ENCODE assay signal across 1 cellular context in genomic region chr3:38117748-38118420, GRCh38.
TF ChIP-seq lines count a peak whose summit lies in the region.

No MANE protein-coding gene starts in this region.

TF ChIP-seq in HepG2, 621 proteins besides CTCF, POLR2A, EP300 and RAD21 (continued from another document and continues in another):
- no peak for TF ChIP-seq PAXIP1 (CRISPR knock-in tag; conservative IDR thresholded peaks at IDR 0.05)
- TF ChIP-seq HNRNPLL (IDR thresholded peaks at IDR 0.05; ENCODE audit: low read depth, low read length, poor library complexity, severe bottlenecking), result no peak
- TF ChIP-seq ZNF720 (CRISPR knock-in tag; IDR thresholded peaks at IDR 0.05), result no peak
- TF ChIP-seq MYNN (CRISPR knock-in tag; IDR thresholded peaks at IDR 0.05; ENCODE audit: low read depth), result no peak
- TF ChIP-seq CENPBD1 (CRISPR knock-in tag; IDR thresholded peaks at IDR 0.05; ENCODE audit: borderline replicate concordance, low read depth), result no peak
- TF ChIP-seq, protein P1, sequence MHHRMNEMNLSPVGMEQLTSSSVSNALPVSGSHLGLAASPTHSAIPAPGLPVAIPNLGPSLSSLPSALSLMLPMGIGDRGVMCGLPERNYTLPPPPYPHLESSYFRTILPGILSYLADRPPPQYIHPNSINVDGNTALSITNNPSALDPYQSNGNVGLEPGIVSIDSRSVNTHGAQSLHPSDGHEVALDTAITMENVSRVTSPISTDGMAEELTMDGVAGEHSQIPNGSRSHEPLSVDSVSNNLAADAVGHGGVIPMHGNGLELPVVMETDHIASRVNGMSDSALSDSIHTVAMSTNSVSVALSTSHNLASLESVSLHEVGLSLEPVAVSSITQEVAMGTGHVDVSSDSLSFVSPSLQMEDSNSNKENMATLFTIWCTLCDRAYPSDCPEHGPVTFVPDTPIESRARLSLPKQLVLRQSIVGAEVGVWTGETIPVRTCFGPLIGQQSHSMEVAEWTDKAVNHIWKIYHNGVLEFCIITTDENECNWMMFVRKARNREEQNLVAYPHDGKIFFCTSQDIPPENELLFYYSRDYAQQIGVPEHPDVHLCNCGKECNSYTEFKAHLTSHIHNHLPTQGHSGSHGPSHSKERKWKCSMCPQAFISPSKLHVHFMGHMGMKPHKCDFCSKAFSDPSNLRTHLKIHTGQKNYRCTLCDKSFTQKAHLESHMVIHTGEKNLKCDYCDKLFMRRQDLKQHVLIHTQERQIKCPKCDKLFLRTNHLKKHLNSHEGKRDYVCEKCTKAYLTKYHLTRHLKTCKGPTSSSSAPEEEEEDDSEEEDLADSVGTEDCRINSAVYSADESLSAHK (CRISPR knock-in tag; IDR thresholded peaks at IDR 0.05; ENCODE audit: borderline replicate concordance), result 0 out of 2 replicates have a peak, but pooled peaks have one; percentile 28
- TF ChIP-seq SOX6 (IDR thresholded peaks at IDR 0.05), result no peak
- peak; percentile 44; the same call in 1 of the 2 replicates for TF ChIP-seq SOX6 (CRISPR knock-in tag; IDR thresholded peaks at IDR 0.05)
- TF ChIP-seq ZNF776 (CRISPR knock-in tag; IDR thresholded peaks at IDR 0.05), result 0 out of 2 replicates have a peak, but pooled peaks have one; percentile 44
- TF ChIP-seq SALL1 (CRISPR knock-in tag; IDR thresholded peaks at IDR 0.05), result peak; percentile 61; the same call in 1 of the 2 replicates
- TF ChIP-seq RFXAP (CRISPR knock-in tag; IDR thresholded peaks at IDR 0.05; ENCODE audit: borderline replicate concordance), result peak; percentile 36; the same call in 1 of the 2 replicates
- TF ChIP-seq, protein P2, sequence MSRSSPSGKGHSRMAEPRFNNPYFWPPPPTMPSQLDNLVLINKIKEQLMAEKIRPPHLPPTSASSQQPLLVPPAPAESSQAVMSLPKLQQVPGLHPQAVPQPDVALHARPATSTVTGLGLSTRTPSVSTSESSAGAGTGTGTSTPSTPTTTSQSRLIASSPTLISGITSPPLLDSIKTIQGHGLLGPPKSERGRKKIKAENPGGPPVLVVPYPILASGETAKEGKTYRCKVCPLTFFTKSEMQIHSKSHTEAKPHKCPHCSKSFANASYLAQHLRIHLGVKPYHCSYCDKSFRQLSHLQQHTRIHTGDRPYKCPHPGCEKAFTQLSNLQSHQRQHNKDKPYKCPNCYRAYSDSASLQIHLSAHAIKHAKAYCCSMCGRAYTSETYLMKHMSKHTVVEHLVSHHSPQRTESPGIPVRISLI (CRISPR knock-in tag; IDR thresholded peaks at IDR 0.05; ENCODE audit: borderline replicate concordance), result no peak; the same call in 1 of the 2 replicates
- peak; percentile 66; the same call in 1 of the 2 replicates for TF ChIP-seq ZFP90 (CRISPR knock-in tag; IDR thresholded peaks at IDR 0.05; ENCODE audit: borderline replicate concordance)
- TF ChIP-seq ERF (CRISPR knock-in tag; IDR thresholded peaks at IDR 0.05), result no peak
- TF ChIP-seq ZNF709 (CRISPR knock-in tag; IDR thresholded peaks at IDR 0.05), result no peak
- 0 out of 2 replicates have a peak, but pooled peaks have one; percentile 17 for TF ChIP-seq SAP130 (CRISPR knock-in tag; IDR thresholded peaks at IDR 0.05; ENCODE audit: low read depth)
- no peak for TF ChIP-seq ZNF672 (CRISPR knock-in tag; IDR thresholded peaks at IDR 0.05)
- TF ChIP-seq, protein P3, sequence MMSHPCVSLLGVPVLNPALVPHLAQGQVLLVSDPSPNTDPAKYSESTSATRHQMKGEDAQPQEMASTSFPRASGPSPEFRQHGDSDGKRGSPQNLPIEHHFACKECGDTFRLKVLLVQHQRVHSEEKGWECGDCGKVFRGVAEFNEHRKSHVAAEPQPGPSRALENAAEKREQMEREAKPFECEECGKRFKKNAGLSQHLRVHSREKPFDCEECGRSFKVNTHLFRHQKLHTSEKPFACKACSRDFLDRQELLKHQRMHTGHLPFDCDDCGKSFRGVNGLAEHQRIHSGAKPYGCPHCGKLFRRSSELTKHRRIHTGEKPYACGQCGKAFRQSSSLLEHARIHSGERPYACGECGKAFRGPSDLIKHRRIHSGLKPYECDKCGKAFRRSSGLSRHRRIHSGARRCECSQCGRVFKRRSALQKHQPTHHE (CRISPR knock-in tag; IDR thresholded peaks at IDR 0.05; ENCODE audit: borderline replicate concordance), result no peak
- TF ChIP-seq SNAPC2 (CRISPR knock-in tag; IDR thresholded peaks at IDR 0.05), result no peak
- TF ChIP-seq FOSL2 (CRISPR knock-in tag; IDR thresholded peaks at IDR 0.05), result peak; percentile 43; the same call in 1 of the 2 replicates
- no peak for TF ChIP-seq SRSF9 (IDR thresholded peaks at IDR 0.05; ENCODE audit: borderline replicate concordance, insufficient read depth, low read depth, low read length, poor library complexity, severe bottlenecking)
- TF ChIP-seq SATB2 (CRISPR knock-in tag; IDR thresholded peaks at IDR 0.05), result no peak
- TF ChIP-seq NCOR1 (IDR thresholded peaks at IDR 0.05; ENCODE audit: borderline replicate concordance, low read length), result no peak
- TF ChIP-seq FOSL1 (CRISPR knock-in tag; IDR thresholded peaks at IDR 0.05; ENCODE audit: borderline replicate concordance), result no peak
- no peak for TF ChIP-seq ZFY (CRISPR knock-in tag; IDR thresholded peaks at IDR 0.05)
- no peak for TF ChIP-seq TGIF2 (CRISPR knock-in tag; IDR thresholded peaks at IDR 0.05)
- 0 out of 2 replicates have a peak, but pooled peaks have one; percentile 59 for TF ChIP-seq ZNF451 (CRISPR knock-in tag; IDR thresholded peaks at IDR 0.05)
- peak; percentile 67; the same call in 1 of the 2 replicates for TF ChIP-seq NFKB2 (CRISPR knock-in tag; IDR thresholded peaks at IDR 0.05; ENCODE audit: borderline replicate concordance)
- peak; percentile 50; the same call in 1 of the 2 replicates for TF ChIP-seq CBX5 (CRISPR knock-in tag; IDR thresholded peaks at IDR 0.05; ENCODE audit: borderline replicate concordance)
- no peak; the same call in 1 of the 2 replicates for TF ChIP-seq ELF3 (CRISPR knock-in tag; IDR thresholded peaks at IDR 0.05)
- TF ChIP-seq ATAD3A (CRISPR knock-in tag; IDR thresholded peaks at IDR 0.05), result no peak
- no peak for TF ChIP-seq ZNF660 (CRISPR knock-in tag; IDR thresholded peaks at IDR 0.05; ENCODE audit: borderline replicate concordance, low read depth)
- TF ChIP-seq FOXP4 (CRISPR knock-in tag; IDR thresholded peaks at IDR 0.05), result no peak
- TF ChIP-seq, protein P4, sequence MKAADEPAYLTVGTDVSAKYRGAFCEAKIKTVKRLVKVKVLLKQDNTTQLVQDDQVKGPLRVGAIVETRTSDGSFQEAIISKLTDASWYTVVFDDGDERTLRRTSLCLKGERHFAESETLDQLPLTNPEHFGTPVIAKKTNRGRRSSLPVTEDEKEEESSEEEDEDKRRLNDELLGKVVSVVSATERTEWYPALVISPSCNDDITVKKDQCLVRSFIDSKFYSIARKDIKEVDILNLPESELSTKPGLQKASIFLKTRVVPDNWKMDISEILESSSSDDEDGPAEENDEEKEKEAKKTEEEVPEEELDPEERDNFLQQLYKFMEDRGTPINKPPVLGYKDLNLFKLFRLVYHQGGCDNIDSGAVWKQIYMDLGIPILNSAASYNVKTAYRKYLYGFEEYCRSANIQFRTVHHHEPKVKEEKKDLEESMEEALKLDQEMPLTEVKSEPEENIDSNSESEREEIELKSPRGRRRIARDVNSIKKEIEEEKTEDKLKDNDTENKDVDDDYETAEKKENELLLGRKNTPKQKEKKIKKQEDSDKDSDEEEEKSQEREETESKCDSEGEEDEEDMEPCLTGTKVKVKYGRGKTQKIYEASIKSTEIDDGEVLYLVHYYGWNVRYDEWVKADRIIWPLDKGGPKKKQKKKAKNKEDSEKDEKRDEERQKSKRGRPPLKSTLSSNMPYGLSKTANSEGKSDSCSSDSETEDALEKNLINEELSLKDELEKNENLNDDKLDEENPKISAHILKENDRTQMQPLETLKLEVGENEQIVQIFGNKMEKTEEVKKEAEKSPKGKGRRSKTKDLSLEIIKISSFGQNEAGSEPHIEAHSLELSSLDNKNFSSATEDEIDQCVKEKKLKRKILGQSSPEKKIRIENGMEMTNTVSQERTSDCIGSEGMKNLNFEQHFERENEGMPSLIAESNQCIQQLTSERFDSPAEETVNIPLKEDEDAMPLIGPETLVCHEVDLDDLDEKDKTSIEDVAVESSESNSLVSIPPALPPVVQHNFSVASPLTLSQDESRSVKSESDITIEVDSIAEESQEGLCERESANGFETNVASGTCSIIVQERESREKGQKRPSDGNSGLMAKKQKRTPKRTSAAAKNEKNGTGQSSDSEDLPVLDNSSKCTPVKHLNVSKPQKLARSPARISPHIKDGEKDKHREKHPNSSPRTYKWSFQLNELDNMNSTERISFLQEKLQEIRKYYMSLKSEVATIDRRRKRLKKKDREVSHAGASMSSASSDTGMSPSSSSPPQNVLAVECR (CRISPR knock-in tag; IDR thresholded peaks at IDR 0.05; ENCODE audit: borderline replicate concordance), result peak; percentile 46; the same call in 1 of the 2 replicates
- TF ChIP-seq SMC3 (IDR thresholded peaks at IDR 0.05; ENCODE audit: low read length), result peak; percentile 84
- peak; percentile 68; the same call in 1 of the 2 replicates for TF ChIP-seq SAFB2 (CRISPR knock-in tag; IDR thresholded peaks at IDR 0.05; ENCODE audit: borderline replicate concordance, low read depth)
- no peak for TF ChIP-seq TRIM24 (CRISPR knock-in tag; IDR thresholded peaks at IDR 0.05)
- no peak for TF ChIP-seq ZNF441 (CRISPR knock-in tag; IDR thresholded peaks at IDR 0.05; ENCODE audit: borderline replicate concordance)
- TF ChIP-seq NCOA2 (CRISPR knock-in tag; IDR thresholded peaks at IDR 0.05), result 0 out of 2 replicates have a peak, but pooled peaks have one; percentile 25
- TF ChIP-seq ZNF761 (CRISPR knock-in tag; conservative IDR thresholded peaks at IDR 0.05), result no peak
- peak; percentile 97 for TF ChIP-seq ZSCAN25 (CRISPR knock-in tag; IDR thresholded peaks at IDR 0.05)
- TF ChIP-seq DR1 (CRISPR knock-in tag; IDR thresholded peaks at IDR 0.05), result 0 out of 2 replicates have a peak, but pooled peaks have one; percentile 32
- TF ChIP-seq, protein P5, sequence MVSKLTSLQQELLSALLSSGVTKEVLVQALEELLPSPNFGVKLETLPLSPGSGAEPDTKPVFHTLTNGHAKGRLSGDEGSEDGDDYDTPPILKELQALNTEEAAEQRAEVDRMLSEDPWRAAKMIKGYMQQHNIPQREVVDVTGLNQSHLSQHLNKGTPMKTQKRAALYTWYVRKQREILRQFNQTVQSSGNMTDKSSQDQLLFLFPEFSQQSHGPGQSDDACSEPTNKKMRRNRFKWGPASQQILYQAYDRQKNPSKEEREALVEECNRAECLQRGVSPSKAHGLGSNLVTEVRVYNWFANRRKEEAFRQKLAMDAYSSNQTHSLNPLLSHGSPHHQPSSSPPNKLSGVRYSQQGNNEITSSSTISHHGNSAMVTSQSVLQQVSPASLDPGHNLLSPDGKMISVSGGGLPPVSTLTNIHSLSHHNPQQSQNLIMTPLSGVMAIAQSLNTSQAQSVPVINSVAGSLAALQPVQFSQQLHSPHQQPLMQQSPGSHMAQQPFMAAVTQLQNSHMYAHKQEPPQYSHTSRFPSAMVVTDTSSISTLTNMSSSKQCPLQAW (CRISPR knock-in tag; IDR thresholded peaks at IDR 0.05), result no peak
- TF ChIP-seq, protein P6, sequence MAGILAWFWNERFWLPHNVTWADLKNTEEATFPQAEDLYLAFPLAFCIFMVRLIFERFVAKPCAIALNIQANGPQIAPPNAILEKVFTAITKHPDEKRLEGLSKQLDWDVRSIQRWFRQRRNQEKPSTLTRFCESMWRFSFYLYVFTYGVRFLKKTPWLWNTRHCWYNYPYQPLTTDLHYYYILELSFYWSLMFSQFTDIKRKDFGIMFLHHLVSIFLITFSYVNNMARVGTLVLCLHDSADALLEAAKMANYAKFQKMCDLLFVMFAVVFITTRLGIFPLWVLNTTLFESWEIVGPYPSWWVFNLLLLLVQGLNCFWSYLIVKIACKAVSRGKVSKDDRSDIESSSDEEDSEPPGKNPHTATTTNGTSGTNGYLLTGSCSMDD (CRISPR knock-in tag; IDR thresholded peaks at IDR 0.05), result no peak
- no peak for TF ChIP-seq ZNF296 (CRISPR knock-in tag; conservative IDR thresholded peaks at IDR 0.05)
- no peak for TF ChIP-seq RFXANK (CRISPR knock-in tag; IDR thresholded peaks at IDR 0.05)
- TF ChIP-seq JUND (CRISPR knock-in tag; IDR thresholded peaks at IDR 0.05), result no peak
- peak; percentile 82; the same call in 1 of the 2 replicates for TF ChIP-seq ZNF326 (CRISPR knock-in tag; IDR thresholded peaks at IDR 0.05; ENCODE audit: borderline replicate concordance)
- TF ChIP-seq ZIK1 (CRISPR knock-in tag; IDR thresholded peaks at IDR 0.05; ENCODE audit: borderline replicate concordance, low read depth), result peak; percentile 51; the same call in 1 of the 2 replicates
- TF ChIP-seq HNRNPH1 (optimal IDR thresholded peaks at IDR 0.05; ENCODE audit: low read depth, low read length), result no peak
- no peak for TF ChIP-seq CHCHD3 (CRISPR knock-in tag; IDR thresholded peaks at IDR 0.05)
